1 cellular context compared by ENCODE assay signal in the genomic region with DNA sequence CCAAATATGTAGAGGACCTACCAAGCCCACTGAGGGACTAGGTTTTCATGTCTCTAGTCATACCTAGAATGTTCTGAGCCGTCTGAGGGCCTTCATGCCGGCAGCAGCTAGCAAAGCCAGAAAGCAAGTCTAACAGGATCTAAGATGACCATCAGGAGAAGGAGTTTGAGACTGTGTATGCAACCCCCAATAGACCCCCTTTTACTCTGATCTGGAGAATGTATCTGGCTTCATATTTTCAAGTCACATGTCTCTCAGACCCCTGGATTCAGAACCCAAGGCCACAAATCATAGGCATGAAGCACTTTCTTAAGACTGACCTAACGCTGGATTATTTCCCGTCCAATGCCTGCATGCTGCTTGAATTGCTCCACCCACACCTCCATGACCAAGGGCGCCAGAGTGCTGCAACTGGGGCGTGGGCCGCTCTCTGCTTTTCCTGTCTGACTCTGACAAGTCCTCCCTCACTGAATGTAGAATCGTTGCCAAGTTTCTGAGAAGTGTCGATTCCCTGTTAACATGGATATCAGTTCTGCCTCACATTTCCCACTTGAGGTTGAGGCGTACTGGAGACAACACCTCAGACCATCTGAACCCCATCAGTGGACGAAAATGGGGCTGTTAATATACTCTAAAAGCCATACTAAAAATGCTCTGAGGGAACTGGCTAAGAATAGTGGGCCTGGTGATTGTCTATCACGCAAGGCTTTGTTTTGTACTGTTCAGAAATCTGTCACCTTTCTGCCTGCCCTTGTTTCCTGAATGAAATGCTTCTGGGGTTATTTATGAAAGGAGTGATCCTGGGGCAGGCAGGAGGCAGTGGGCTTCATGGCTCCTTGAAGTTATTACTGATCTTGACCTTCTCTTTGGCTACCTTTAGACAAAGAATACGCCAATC.
TF ChIP-seq lines count a peak whose summit lies in the region.

No MANE protein-coding gene starts in this region.

TF ChIP-seq in K562, 482 proteins besides CTCF, POLR2A, EP300 and RAD21 (continued from another document):
- TF ChIP-seq, protein P1, sequence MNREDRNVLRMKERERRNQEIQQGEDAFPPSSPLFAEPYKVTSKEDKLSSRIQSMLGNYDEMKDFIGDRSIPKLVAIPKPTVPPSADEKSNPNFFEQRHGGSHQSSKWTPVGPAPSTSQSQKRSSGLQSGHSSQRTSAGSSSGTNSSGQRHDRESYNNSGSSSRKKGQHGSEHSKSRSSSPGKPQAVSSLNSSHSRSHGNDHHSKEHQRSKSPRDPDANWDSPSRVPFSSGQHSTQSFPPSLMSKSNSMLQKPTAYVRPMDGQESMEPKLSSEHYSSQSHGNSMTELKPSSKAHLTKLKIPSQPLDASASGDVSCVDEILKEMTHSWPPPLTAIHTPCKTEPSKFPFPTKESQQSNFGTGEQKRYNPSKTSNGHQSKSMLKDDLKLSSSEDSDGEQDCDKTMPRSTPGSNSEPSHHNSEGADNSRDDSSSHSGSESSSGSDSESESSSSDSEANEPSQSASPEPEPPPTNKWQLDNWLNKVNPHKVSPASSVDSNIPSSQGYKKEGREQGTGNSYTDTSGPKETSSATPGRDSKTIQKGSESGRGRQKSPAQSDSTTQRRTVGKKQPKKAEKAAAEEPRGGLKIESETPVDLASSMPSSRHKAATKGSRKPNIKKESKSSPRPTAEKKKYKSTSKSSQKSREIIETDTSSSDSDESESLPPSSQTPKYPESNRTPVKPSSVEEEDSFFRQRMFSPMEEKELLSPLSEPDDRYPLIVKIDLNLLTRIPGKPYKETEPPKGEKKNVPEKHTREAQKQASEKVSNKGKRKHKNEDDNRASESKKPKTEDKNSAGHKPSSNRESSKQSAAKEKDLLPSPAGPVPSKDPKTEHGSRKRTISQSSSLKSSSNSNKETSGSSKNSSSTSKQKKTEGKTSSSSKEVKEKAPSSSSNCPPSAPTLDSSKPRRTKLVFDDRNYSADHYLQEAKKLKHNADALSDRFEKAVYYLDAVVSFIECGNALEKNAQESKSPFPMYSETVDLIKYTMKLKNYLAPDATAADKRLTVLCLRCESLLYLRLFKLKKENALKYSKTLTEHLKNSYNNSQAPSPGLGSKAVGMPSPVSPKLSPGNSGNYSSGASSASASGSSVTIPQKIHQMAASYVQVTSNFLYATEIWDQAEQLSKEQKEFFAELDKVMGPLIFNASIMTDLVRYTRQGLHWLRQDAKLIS (CRISPR knock-in tag; IDR thresholded peaks at IDR 0.05), result no peak
- TF ChIP-seq CREM (IDR thresholded peaks at IDR 0.05; ENCODE audit: low read depth), result peak; percentile 31; the same call in 1 of the 2 replicates
- TF ChIP-seq PHF20 (IDR thresholded peaks at IDR 0.05; ENCODE audit: partially characterized antibody), result no peak
- TF ChIP-seq TCF7 (IDR thresholded peaks at IDR 0.05; ENCODE audit: borderline replicate concordance), result no peak
- TF ChIP-seq STAT5B (CRISPR knock-in tag; IDR thresholded peaks at IDR 0.05), result no peak
- TF ChIP-seq CBX3 (IDR thresholded peaks at IDR 0.05; ENCODE audit: borderline replicate concordance in 1 of 2, low read length in 2 of 2), result no peak
- no peak for TF ChIP-seq ZNF76 (CRISPR knock-in tag; IDR thresholded peaks at IDR 0.05; ENCODE audit: borderline replicate concordance)
- peak; percentile 58; the same call in 1 of the 2 replicates for TF ChIP-seq SMARCE1 (IDR thresholded peaks at IDR 0.05)
- no peak for TF ChIP-seq CBFB (CRISPR knock-in tag; IDR thresholded peaks at IDR 0.05)
- peak; percentile 34; the same call in 1 of the 2 replicates for TF ChIP-seq EHMT2 (IDR thresholded peaks at IDR 0.05)
- TF ChIP-seq PHB (CRISPR knock-in tag; IDR thresholded peaks at IDR 0.05), result no peak
- TF ChIP-seq SP1 (CRISPR knock-in tag; IDR thresholded peaks at IDR 0.05), result no peak
- no peak for TF ChIP-seq NFYB (IDR thresholded peaks at IDR 0.05; ENCODE audit: extremely low read depth, insufficient read length)
- TF ChIP-seq, protein P2, sequence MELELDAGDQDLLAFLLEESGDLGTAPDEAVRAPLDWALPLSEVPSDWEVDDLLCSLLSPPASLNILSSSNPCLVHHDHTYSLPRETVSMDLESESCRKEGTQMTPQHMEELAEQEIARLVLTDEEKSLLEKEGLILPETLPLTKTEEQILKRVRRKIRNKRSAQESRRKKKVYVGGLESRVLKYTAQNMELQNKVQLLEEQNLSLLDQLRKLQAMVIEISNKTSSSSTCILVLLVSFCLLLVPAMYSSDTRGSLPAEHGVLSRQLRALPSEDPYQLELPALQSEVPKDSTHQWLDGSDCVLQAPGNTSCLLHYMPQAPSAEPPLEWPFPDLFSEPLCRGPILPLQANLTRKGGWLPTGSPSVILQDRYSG (tag; conservative IDR thresholded peaks at IDR 0.05; ENCODE audit: low read depth), result no peak
- TF ChIP-seq TCFL5 (CRISPR knock-in tag; conservative IDR thresholded peaks at IDR 0.05), result no peak
- TF ChIP-seq HCFC1 (IDR thresholded peaks at IDR 0.05; ENCODE audit: low read depth, low read length), result no peak
- TF ChIP-seq ZFPM2 (CRISPR knock-in tag; IDR thresholded peaks at IDR 0.05), result no peak
- no peak for TF ChIP-seq KLF16 (IDR thresholded peaks at IDR 0.05)
- TF ChIP-seq RBM34 (IDR thresholded peaks at IDR 0.05; ENCODE audit: borderline replicate concordance, insufficient read depth, low read length), result no peak
- TF ChIP-seq BACH1 (tag; IDR thresholded peaks at IDR 0.05), result peak; percentile 40; the same call in 1 of the 2 replicates
- TF ChIP-seq, protein P3, sequence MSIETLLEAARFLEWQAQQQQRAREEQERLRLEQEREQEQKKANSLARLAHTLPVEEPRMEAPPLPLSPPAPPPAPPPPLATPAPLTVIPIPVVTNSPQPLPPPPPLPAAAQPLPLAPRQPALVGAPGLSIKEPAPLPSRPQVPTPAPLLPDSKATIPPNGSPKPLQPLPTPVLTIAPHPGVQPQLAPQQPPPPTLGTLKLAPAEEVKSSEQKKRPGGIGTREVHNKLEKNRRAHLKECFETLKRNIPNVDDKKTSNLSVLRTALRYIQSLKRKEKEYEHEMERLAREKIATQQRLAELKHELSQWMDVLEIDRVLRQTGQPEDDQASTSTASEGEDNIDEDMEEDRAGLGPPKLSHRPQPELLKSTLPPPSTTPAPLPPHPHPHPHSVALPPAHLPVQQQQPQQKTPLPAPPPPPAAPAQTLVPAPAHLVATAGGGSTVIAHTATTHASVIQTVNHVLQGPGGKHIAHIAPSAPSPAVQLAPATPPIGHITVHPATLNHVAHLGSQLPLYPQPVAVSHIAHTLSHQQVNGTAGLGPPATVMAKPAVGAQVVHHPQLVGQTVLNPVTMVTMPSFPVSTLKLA (conservative IDR thresholded peaks at IDR 0.05), result peak; percentile 16 to 54; a peak in 1 of 4 replicates
- TF ChIP-seq DPF2 (IDR thresholded peaks at IDR 0.05), result peak; percentile 59; the same call in 1 of the 2 replicates
- no peak for TF ChIP-seq RBM22 (IDR thresholded peaks at IDR 0.05; ENCODE audit: low read depth, low read length, poor library complexity, severe bottlenecking)
- TF ChIP-seq, protein P4, sequence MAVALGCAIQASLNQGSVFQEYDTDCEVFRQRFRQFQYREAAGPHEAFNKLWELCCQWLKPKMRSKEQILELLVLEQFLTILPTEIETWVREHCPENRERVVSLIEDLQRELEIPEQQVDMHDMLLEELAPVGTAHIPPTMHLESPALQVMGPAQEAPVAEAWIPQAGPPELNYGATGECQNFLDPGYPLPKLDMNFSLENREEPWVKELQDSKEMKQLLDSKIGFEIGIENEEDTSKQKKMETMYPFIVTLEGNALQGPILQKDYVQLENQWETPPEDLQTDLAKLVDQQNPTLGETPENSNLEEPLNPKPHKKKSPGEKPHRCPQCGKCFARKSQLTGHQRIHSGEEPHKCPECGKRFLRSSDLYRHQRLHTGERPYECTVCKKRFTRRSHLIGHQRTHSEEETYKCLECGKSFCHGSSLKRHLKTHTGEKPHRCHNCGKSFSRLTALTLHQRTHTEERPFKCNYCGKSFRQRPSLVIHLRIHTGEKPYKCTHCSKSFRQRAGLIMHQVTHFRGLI (CRISPR knock-in tag; IDR thresholded peaks at IDR 0.05), result no peak
- no peak for TF ChIP-seq CTBP1 (IDR thresholded peaks at IDR 0.05; ENCODE audit: borderline replicate concordance)
- TF ChIP-seq ZSCAN29 (IDR thresholded peaks at IDR 0.05), result no peak
- peak; percentile 23; the same call in 1 of the 2 replicates for TF ChIP-seq ZNF384 (IDR thresholded peaks at IDR 0.05; ENCODE audit: low read depth, low read length)
- TF ChIP-seq ZEB2 (IDR thresholded peaks at IDR 0.05), result peak; percentile 59; the same call in 1 of the 2 replicates
- TF ChIP-seq FIP1L1 (IDR thresholded peaks at IDR 0.05; ENCODE audit: low read depth, low read length, poor library complexity, severe bottlenecking), result no peak
- peak; percentile 22; the same call in 1 of the 2 replicates for TF ChIP-seq ATF7 (IDR thresholded peaks at IDR 0.05)
- TF ChIP-seq ZNF184 (CRISPR knock-in tag; IDR thresholded peaks at IDR 0.05), result no peak
- peak; percentile 41; the same call in 1 of the 2 replicates for TF ChIP-seq CEBPG (CRISPR knock-in tag; IDR thresholded peaks at IDR 0.05)
- TF ChIP-seq CEBPG (tag; conservative IDR thresholded peaks at IDR 0.05 in 1 of 2, IDR thresholded peaks at IDR 0.05 in 1 of 2), result peak in 1 of 2 experiments; percentile 40; a peak in 1 of 4 replicates
- TF ChIP-seq NFIX (CRISPR knock-in tag; IDR thresholded peaks at IDR 0.05; ENCODE audit: low read depth), result no peak
- no peak for TF ChIP-seq E2F3 (CRISPR knock-in tag; IDR thresholded peaks at IDR 0.05)
- TF ChIP-seq, protein P5, sequence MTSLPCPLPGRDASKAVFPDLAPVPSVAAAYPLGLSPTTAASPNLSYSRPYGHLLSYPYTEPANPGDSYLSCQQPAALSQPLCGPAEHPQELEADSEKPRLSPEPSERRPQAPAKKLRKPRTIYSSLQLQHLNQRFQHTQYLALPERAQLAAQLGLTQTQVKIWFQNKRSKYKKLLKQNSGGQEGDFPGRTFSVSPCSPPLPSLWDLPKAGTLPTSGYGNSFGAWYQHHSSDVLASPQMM (CRISPR knock-in tag; IDR thresholded peaks at IDR 0.05), result no peak
- TF ChIP-seq, protein P6, sequence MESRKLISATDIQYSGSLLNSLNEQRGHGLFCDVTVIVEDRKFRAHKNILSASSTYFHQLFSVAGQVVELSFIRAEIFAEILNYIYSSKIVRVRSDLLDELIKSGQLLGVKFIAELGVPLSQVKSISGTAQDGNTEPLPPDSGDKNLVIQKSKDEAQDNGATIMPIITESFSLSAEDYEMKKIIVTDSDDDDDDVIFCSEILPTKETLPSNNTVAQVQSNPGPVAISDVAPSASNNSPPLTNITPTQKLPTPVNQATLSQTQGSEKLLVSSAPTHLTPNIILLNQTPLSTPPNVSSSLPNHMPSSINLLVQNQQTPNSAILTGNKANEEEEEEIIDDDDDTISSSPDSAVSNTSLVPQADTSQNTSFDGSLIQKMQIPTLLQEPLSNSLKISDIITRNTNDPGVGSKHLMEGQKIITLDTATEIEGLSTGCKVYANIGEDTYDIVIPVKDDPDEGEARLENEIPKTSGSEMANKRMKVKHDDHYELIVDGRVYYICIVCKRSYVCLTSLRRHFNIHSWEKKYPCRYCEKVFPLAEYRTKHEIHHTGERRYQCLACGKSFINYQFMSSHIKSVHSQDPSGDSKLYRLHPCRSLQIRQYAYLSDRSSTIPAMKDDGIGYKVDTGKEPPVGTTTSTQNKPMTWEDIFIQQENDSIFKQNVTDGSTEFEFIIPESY (CRISPR knock-in tag; IDR thresholded peaks at IDR 0.05), result no peak
TF ChIP-seq in K562: peak in this region for 52.
